ENCODE assay signal across 1 cellular context in genomic region chr20:25247100-25247665, GRCh38.
TF ChIP-seq lines count a peak whose summit lies in the region.

No MANE protein-coding gene starts in this region.

TF ChIP-seq in HepG2, 621 proteins besides CTCF, POLR2A, EP300 and RAD21 (continued from another document and continues in another):
- TF ChIP-seq GFI1 (CRISPR knock-in tag; IDR thresholded peaks at IDR 0.05; ENCODE audit: borderline replicate concordance) (no peak), ONECUT2 (CRISPR knock-in tag; IDR thresholded peaks at IDR 0.05) (no peak), GTF2F1 (IDR thresholded peaks at IDR 0.05; ENCODE audit: low read length) (no peak), ZNF501 (CRISPR knock-in tag; IDR thresholded peaks at IDR 0.05) (peak; percentile 83), MYNN (CRISPR knock-in tag; IDR thresholded peaks at IDR 0.05; ENCODE audit: low read depth) (no peak), KDM5A (IDR thresholded peaks at IDR 0.05; ENCODE audit: borderline replicate concordance, low read length) (no peak), ZNF432 (CRISPR knock-in tag; IDR thresholded peaks at IDR 0.05; ENCODE audit: borderline replicate concordance) (no peak), ZNF841 (CRISPR knock-in tag; IDR thresholded peaks at IDR 0.05; ENCODE audit: borderline replicate concordance) (no peak), AHR (CRISPR knock-in tag; IDR thresholded peaks at IDR 0.05) (no peak), ATRX (CRISPR knock-in tag; IDR thresholded peaks at IDR 0.05; ENCODE audit: borderline replicate concordance) (no peak), WIZ (CRISPR knock-in tag; IDR thresholded peaks at IDR 0.05) (no peak), FUBP1 (CRISPR knock-in tag; IDR thresholded peaks at IDR 0.05; ENCODE audit: borderline replicate concordance) (no peak; the same call in 1 of the 2 replicates), SIX4 (CRISPR knock-in tag; IDR thresholded peaks at IDR 0.05) (no peak), ZBTB3 (CRISPR knock-in tag; IDR thresholded peaks at IDR 0.05; ENCODE audit: borderline replicate concordance, low read depth) (0 out of 2 replicates have a peak, but pooled peaks have one; percentile 23), ZFP36L1 (CRISPR knock-in tag; IDR thresholded peaks at IDR 0.05) (peak; percentile 13; the same call in 1 of the 2 replicates), KDM2A (CRISPR knock-in tag; IDR thresholded peaks at IDR 0.05; ENCODE audit: borderline replicate concordance, low read depth) (peak; percentile 89; the same call in 1 of the 2 replicates), NCOR1 (IDR thresholded peaks at IDR 0.05; ENCODE audit: borderline replicate concordance, low read length) (no peak), ZNF773 (CRISPR knock-in tag; IDR thresholded peaks at IDR 0.05; ENCODE audit: borderline replicate concordance) (0 out of 2 replicates have a peak, but pooled peaks have one; percentile 68), GPBP1L1 (CRISPR knock-in tag; IDR thresholded peaks at IDR 0.05) (no peak), ZNF879 (CRISPR knock-in tag; IDR thresholded peaks at IDR 0.05) (peak; percentile 47; the same call in 1 of the 2 replicates), STAG1 (CRISPR knock-in tag; IDR thresholded peaks at IDR 0.05) (peak; percentile 82), HMG20A (CRISPR knock-in tag; IDR thresholded peaks at IDR 0.05; ENCODE audit: borderline replicate concordance) (peak; percentile 27; the same call in 1 of the 2 replicates), KLF12 (CRISPR knock-in tag; IDR thresholded peaks at IDR 0.05; ENCODE audit: borderline replicate concordance) (peak; percentile 66), ZBTB44 (CRISPR knock-in tag; IDR thresholded peaks at IDR 0.05) (peak; percentile 17; the same call in 1 of the 2 replicates), TCF12 (IDR thresholded peaks at IDR 0.05) (no peak), TCF12 (CRISPR knock-in tag; IDR thresholded peaks at IDR 0.05) (peak; percentile 19; the same call in 1 of the 2 replicates), TFAP4 (IDR thresholded peaks at IDR 0.05; ENCODE audit: borderline replicate concordance, low read depth) (0 out of 2 replicates have a peak, but pooled peaks have one; percentile 19), MTF2 (CRISPR knock-in tag; IDR thresholded peaks at IDR 0.05; ENCODE audit: borderline replicate concordance) (0 out of 2 replicates have a peak, but pooled peaks have one; percentile 62), ZNF556 (CRISPR knock-in tag; IDR thresholded peaks at IDR 0.05; ENCODE audit: borderline replicate concordance) (peak; percentile 93), SALL1 (CRISPR knock-in tag; IDR thresholded peaks at IDR 0.05) (peak; percentile 28; the same call in 1 of the 2 replicates), CCDC6 (CRISPR knock-in tag; IDR thresholded peaks at IDR 0.05) (peak; percentile 80; the same call in 1 of the 2 replicates), MBNL3 (CRISPR knock-in tag; conservative IDR thresholded peaks at IDR 0.05) (no peak), ZNF792 (CRISPR knock-in tag; IDR thresholded peaks at IDR 0.05) (no peak), SIN3A (IDR thresholded peaks at IDR 0.05; ENCODE audit: borderline replicate concordance, low read depth, low read length) (0 out of 2 replicates have a peak, but pooled peaks have one; percentile 55), RFX3 (CRISPR knock-in tag; IDR thresholded peaks at IDR 0.05) (no peak), ZFP36 (IDR thresholded peaks at IDR 0.05; ENCODE audit: borderline replicate concordance, low read depth, low read length, partially characterized antibody) (no peak), HOXD1 (CRISPR knock-in tag; IDR thresholded peaks at IDR 0.05) (no peak; the same call in 1 of the 2 replicates), SYNCRIP (IDR thresholded peaks at IDR 0.05; ENCODE audit: insufficient read depth, low read depth, low read length) (no peak), POLR2AphosphoS5 (IDR thresholded peaks at IDR 0.05; ENCODE audit: low read depth, low read length) (no peak), ZNF775 (CRISPR knock-in tag; IDR thresholded peaks at IDR 0.05; ENCODE audit: borderline replicate concordance) (0 out of 2 replicates have a peak, but pooled peaks have one; percentile 18), ZFP1 (CRISPR knock-in tag; IDR thresholded peaks at IDR 0.05) (0 out of 2 replicates have a peak, but pooled peaks have one; percentile 43), ZNF256 (CRISPR knock-in tag; conservative IDR thresholded peaks at IDR 0.05) (peak; percentile 74; the same call in 1 of the 2 replicates), FLYWCH1 (CRISPR knock-in tag; IDR thresholded peaks at IDR 0.05) (no peak), MEF2D (CRISPR knock-in tag; IDR thresholded peaks at IDR 0.05) (peak; percentile 53; the same call in 1 of the 2 replicates), EHMT2 (IDR thresholded peaks at IDR 0.05; ENCODE audit: borderline replicate concordance, low read depth, low read length) (no peak), ZNF790 (CRISPR knock-in tag; IDR thresholded peaks at IDR 0.05; ENCODE audit: borderline replicate concordance) (no peak; the same call in 1 of the 2 replicates), ZNF576 (CRISPR knock-in tag; IDR thresholded peaks at IDR 0.05) (peak; percentile 79), ZNF431 (CRISPR knock-in tag; IDR thresholded peaks at IDR 0.05; ENCODE audit: borderline replicate concordance, low read depth) (no peak), ZNF101 (CRISPR knock-in tag; IDR thresholded peaks at IDR 0.05; ENCODE audit: borderline replicate concordance, low read depth) (no peak), ZNF569 (CRISPR knock-in tag; IDR thresholded peaks at IDR 0.05; ENCODE audit: borderline replicate concordance) (no peak), EED (CRISPR knock-in tag; IDR thresholded peaks at IDR 0.05) (no peak; the same call in 1 of the 2 replicates)
- TF ChIP-seq, protein P1, sequence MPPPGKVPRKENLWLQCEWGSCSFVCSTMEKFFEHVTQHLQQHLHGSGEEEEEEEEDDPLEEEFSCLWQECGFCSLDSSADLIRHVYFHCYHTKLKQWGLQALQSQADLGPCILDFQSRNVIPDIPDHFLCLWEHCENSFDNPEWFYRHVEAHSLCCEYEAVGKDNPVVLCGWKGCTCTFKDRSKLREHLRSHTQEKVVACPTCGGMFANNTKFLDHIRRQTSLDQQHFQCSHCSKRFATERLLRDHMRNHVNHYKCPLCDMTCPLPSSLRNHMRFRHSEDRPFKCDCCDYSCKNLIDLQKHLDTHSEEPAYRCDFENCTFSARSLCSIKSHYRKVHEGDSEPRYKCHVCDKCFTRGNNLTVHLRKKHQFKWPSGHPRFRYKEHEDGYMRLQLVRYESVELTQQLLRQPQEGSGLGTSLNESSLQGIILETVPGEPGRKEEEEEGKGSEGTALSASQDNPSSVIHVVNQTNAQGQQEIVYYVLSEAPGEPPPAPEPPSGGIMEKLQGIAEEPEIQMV (CRISPR knock-in tag; IDR thresholded peaks at IDR 0.05; ENCODE audit: low read depth) = no peak
- TF ChIP-seq, protein P2, sequence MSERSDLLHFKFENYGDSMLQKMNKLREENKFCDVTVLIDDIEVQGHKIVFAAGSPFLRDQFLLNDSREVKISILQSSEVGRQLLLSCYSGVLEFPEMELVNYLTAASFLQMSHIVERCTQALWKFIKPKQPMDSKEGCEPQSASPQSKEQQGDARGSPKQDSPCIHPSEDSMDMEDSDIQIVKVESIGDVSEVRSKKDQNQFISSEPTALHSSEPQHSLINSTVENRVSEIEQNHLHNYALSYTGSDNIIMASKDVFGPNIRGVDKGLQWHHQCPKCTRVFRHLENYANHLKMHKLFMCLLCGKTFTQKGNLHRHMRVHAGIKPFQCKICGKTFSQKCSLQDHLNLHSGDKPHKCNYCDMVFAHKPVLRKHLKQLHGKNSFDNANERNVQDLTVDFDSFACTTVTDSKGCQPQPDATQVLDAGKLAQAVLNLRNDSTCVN (CRISPR knock-in tag; IDR thresholded peaks at IDR 0.05; ENCODE audit: borderline replicate concordance) = peak; percentile 61
- TF ChIP-seq, protein P3, sequence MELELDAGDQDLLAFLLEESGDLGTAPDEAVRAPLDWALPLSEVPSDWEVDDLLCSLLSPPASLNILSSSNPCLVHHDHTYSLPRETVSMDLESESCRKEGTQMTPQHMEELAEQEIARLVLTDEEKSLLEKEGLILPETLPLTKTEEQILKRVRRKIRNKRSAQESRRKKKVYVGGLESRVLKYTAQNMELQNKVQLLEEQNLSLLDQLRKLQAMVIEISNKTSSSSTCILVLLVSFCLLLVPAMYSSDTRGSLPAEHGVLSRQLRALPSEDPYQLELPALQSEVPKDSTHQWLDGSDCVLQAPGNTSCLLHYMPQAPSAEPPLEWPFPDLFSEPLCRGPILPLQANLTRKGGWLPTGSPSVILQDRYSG (CRISPR knock-in tag; IDR thresholded peaks at IDR 0.05) = no peak; the same call in 1 of the 2 replicates
- TF ChIP-seq, protein P4, sequence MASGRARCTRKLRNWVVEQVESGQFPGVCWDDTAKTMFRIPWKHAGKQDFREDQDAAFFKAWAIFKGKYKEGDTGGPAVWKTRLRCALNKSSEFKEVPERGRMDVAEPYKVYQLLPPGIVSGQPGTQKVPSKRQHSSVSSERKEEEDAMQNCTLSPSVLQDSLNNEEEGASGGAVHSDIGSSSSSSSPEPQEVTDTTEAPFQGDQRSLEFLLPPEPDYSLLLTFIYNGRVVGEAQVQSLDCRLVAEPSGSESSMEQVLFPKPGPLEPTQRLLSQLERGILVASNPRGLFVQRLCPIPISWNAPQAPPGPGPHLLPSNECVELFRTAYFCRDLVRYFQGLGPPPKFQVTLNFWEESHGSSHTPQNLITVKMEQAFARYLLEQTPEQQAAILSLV (CRISPR knock-in tag; IDR thresholded peaks at IDR 0.05; ENCODE audit: borderline replicate concordance) = peak; percentile 92; the same call in 1 of the 2 replicates
- TF ChIP-seq, protein P5, sequence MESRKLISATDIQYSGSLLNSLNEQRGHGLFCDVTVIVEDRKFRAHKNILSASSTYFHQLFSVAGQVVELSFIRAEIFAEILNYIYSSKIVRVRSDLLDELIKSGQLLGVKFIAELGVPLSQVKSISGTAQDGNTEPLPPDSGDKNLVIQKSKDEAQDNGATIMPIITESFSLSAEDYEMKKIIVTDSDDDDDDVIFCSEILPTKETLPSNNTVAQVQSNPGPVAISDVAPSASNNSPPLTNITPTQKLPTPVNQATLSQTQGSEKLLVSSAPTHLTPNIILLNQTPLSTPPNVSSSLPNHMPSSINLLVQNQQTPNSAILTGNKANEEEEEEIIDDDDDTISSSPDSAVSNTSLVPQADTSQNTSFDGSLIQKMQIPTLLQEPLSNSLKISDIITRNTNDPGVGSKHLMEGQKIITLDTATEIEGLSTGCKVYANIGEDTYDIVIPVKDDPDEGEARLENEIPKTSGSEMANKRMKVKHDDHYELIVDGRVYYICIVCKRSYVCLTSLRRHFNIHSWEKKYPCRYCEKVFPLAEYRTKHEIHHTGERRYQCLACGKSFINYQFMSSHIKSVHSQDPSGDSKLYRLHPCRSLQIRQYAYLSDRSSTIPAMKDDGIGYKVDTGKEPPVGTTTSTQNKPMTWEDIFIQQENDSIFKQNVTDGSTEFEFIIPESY (CRISPR knock-in tag; IDR thresholded peaks at IDR 0.05) = no peak
- TF ChIP-seq, protein P6, sequence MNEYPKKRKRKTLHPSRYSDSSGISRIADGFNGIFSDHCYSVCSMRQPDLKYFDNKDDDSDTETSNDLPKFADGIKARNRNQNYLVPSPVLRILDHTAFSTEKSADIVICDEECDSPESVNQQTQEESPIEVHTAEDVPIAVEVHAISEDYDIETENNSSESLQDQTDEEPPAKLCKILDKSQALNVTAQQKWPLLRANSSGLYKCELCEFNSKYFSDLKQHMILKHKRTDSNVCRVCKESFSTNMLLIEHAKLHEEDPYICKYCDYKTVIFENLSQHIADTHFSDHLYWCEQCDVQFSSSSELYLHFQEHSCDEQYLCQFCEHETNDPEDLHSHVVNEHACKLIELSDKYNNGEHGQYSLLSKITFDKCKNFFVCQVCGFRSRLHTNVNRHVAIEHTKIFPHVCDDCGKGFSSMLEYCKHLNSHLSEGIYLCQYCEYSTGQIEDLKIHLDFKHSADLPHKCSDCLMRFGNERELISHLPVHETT (CRISPR knock-in tag; conservative IDR thresholded peaks at IDR 0.05) = 0 out of 2 replicates have a peak, but pooled peaks have one; percentile 23
